Comparison of ENCODE assay signal across 17 cellular contexts in genomic region chr10:113980408-113981087, GRCh38.
DNase-seq lines count a peak whose midpoint lies in the region; ATAC-seq and TF ChIP-seq lines count a peak whose summit lies in the region.
"Had no signal": no experiment of that assay in that cellular context is flagged by ENCODE, and none has a peak within 500 bp of the region (broad histone marks: within the 10 kb centered on the region; RNA-seq: fewer than 3 reads in every experiment).

No MANE protein-coding gene starts in this region.

- no peaks in the 10 kb centered on the region for H3K9me3 Mint-ChIP-seq in chondrocyte (ENCODE audit: low read depth)
- H3K9me3 Mint-ChIP-seq: stimulated activated effector memory CD8-positive, alpha-beta T cell treated with anti-CD3 and anti-CD28 coated beads, Interleukin-12 subunit alpha, Interleukin-12 subunit beta, amount 100 ng/mL, for 72 hours had no signal

- no peak overlapping the region for H2AFZ ChIP-seq in MM.1S (ENCODE audit: low read length)

- no peaks in the 10 kb centered on the region for H3K79me2 ChIP-seq in MM.1S (ENCODE audit: low read length)

- no peaks in the 10 kb centered on the region for H3K36me3 ChIP-seq in heart right ventricle
- no peaks in the 10 kb centered on the region for H3K36me3 ChIP-seq in MM.1S (replicated peaks; ENCODE audit: insufficient read depth, low read length)
- H3K36me3 ChIP-seq: BLaER1 had no signal

- no peaks in the 10 kb centered on the region for H3K9me3 ChIP-seq in heart right ventricle
- no peaks in the 10 kb centered on the region for H3K9me3 ChIP-seq in MM.1S (replicated peaks; ENCODE audit: insufficient read depth, low read length)
- H3K9me3 ChIP-seq: BLaER1 had no signal

- no peaks in the 10 kb centered on the region for H3K4me1 Mint-ChIP-seq in chondrocyte (ENCODE audit: low read depth)

- no peak overlapping the region for H3K9ac ChIP-seq in MM.1S (ENCODE audit: low read length)
- H3K9ac ChIP-seq: BLaER1 had no signal

- peak in 5 of 9 donors; percentile 11 to 31 (median 19) for TF ChIP-seq CTCF in heart right ventricle (IDR thresholded peaks at IDR 0.05)
- TF ChIP-seq CTCF in MM.1S (IDR thresholded peaks at IDR 0.05; ENCODE audit: low read length), result peak; percentile 20; the same call in 1 of the 2 replicates
- TF ChIP-seq CTCF in chondrocyte (IDR thresholded peaks at IDR 0.05), result peak; percentile 41
- peak; percentile 30 for TF ChIP-seq CTCF in retinal pigment epithelial cell (conservative IDR thresholded peaks at IDR 0.05; ENCODE audit: low read depth, low read length)
- TF ChIP-seq CTCF in GM10266 (IDR thresholded peaks at IDR 0.05; ENCODE audit: control insufficient read depth, insufficient read depth, low read depth, missing control alignments), result no peak

- intact Hi-C loops in heart right ventricle (cut with DNase I), result loop anchor here in 2 of 10 donors (5.0 kb wide), 1 partner anchor 62 kb away; the partner anchor contains the start of gene ADRB1 (in 2 of the 2)
- intact Hi-C loops in Right ventricle myocardium inferior (cut with DNase I), result no loop called here

- no peak for DNase-seq in heart right ventricle
- no peak for DNase-seq in Right ventricle myocardium inferior (ENCODE audit: missing footprints)
- DNase-seq in MM.1S, result no peak
- DNase-seq in chondrocyte (ENCODE audit: low spot score), result no peak
- no peak for DNase-seq in retinal pigment epithelial cell (ENCODE audit: low read depth)
- DNase-seq in GM10266 (ENCODE audit: extremely low spot score), result no peak
- no peak for DNase-seq in anterior cingulate cortex (lab: John Stamatoyannopoulos, UW)
- no peak for DNase-seq in NCI-H146 (lab: John Stamatoyannopoulos, UW)
- DNase-seq: activated CD8-positive, alpha-beta memory T cell treated with anti-CD3 and anti-CD28 coated beads, Interleukin-2, amount 50 U/mL, for 48 hours; activated naive CD8-positive, alpha-beta T cell treated with anti-CD3 and anti-CD28 coated beads, Interleukin-2, amount 10 ng/mL, durations not matched to agents 7 days and 5 days; NCI-H1105; NCI-H526 treated with DMSO at 0.1 percent for 48 hours had no signal

- no peak overlapping the region for H3K27ac Mint-ChIP-seq in chondrocyte (ENCODE audit: unreplicated experiment)
- H3K27ac Mint-ChIP-seq: activated naive CD8-positive, alpha-beta T cell treated with anti-CD3 and anti-CD28 coated beads, Interleukin-2, amount 10 ng/mL, durations not matched to agents 7 days and 5 days; stimulated activated effector memory CD8-positive, alpha-beta T cell treated with anti-CD3 and anti-CD28 coated beads, Interleukin-12 subunit alpha, Interleukin-12 subunit beta, amount 100 ng/mL, for 72 hours had no signal

- 78 to 86% methylated on average over 3 of the region's 3 CpGs for WGBS in heart right ventricle, 2 donors

- ATAC-seq in heart right ventricle (no peak), Right ventricle myocardium inferior (no peak)
- ATAC-seq: activated CD4-positive, CD25-positive, alpha-beta regulatory T cell treated with anti-CD3 and anti-CD28 coated beads, Interleukin-2, amount 50 U/mL, for 24 hours; SK-N-SH treated with all-trans-retinoic acid at 6 μM for 48 hours; stimulated activated effector memory CD8-positive, alpha-beta T cell treated with anti-CD3 and anti-CD28 coated beads, Interleukin-12 subunit alpha, Interleukin-12 subunit beta, amount 100 ng/mL, for 72 hours had no signal

- H3K4me3 ChIP-seq in heart right ventricle (no peak overlapping the region), MM.1S (ENCODE audit: low read length) (no peak overlapping the region), retinal pigment epithelial cell (ENCODE audit: low read length) (no peak overlapping the region)
- H3K4me3 ChIP-seq: BLaER1, coronary artery had no signal

- H3K4me1 ChIP-seq in heart right ventricle (peaks cover 0 to 26% (median 17%) of the 10 kb centered on the region in 9 donors), MM.1S (ENCODE audit: low read length) (peaks cover 32% of the 10 kb centered on the region)

- H3K9me2 ChIP-seq in MM.1S (replicated peaks; ENCODE audit: insufficient read depth, low read length), result no peaks in the 10 kb centered on the region

- no peaks in the 10 kb centered on the region for H3K36me3 Mint-ChIP-seq in chondrocyte (ENCODE audit: low read depth)
- H3K36me3 Mint-ChIP-seq: stimulated activated effector memory CD8-positive, alpha-beta T cell treated with anti-CD3 and anti-CD28 coated beads, Interleukin-12 subunit alpha, Interleukin-12 subunit beta, amount 100 ng/mL, for 72 hours had no signal

- no peak overlapping the region for H3K27ac ChIP-seq in heart right ventricle
- no peak overlapping the region for H3K27ac ChIP-seq in MM.1S (ENCODE audit: low read length)
- H3K27ac ChIP-seq: BLaER1, coronary artery had no signal

- H3F3A ChIP-seq in MM.1S (ENCODE audit: insufficient read depth, low read length), result peaks cover 23% of the 10 kb centered on the region

- H3K27me3 ChIP-seq in heart right ventricle, result no peaks in the 10 kb centered on the region
- H3K27me3 ChIP-seq in MM.1S (replicated peaks; ENCODE audit: insufficient read depth, low read length), result no peaks in the 10 kb centered on the region
- H3K27me3 ChIP-seq: BLaER1 had no signal

- H4K20me1 ChIP-seq in MM.1S (ENCODE audit: insufficient read depth, low read length), result no peaks in the 10 kb centered on the region
- H4K20me1 ChIP-seq: BLaER1 had no signal

- no peak overlapping the region for H3K4me2 ChIP-seq in MM.1S (ENCODE audit: low read depth, low read length)
- H3K4me2 ChIP-seq: BLaER1 had no signal

- no peaks in the 10 kb centered on the region for H3K27me3 Mint-ChIP-seq in chondrocyte (ENCODE audit: low read depth)

- no peak overlapping the region for H3K4me3 Mint-ChIP-seq in chondrocyte (ENCODE audit: unreplicated experiment)
- H3K4me3 Mint-ChIP-seq: activated naive CD8-positive, alpha-beta T cell treated with anti-CD3 and anti-CD28 coated beads, Interleukin-2, amount 10 ng/mL, durations not matched to agents 7 days and 5 days; stimulated activated effector memory CD8-positive, alpha-beta T cell treated with anti-CD3 and anti-CD28 coated beads, Interleukin-12 subunit alpha, Interleukin-12 subunit beta, amount 100 ng/mL, for 72 hours had no signal
